8 cellular contexts compared by ENCODE assay signal in genomic region chr12:123390415-123391093, GRCh38. TPM values are rescaled to one million over a fixed set of nuclear protein-coding genes. Genes with fewer than 3 reads are reported as not detected.
DNase-seq lines count a peak whose midpoint lies in the region; ATAC-seq, FAIRE-seq and TF ChIP-seq lines count a peak whose summit lies in the region.

No MANE protein-coding gene starts in this region.

- H3K27me3 ChIP-seq in CD4-positive, alpha-beta memory T cell (ENCODE audit: insufficient read depth, low read length): no peaks in the 10 kb centered on the region
- H3K27me3 ChIP-seq in esophagus (ENCODE audit: control insufficient read depth in 1 of 2, insufficient read depth in 2 of 2, low read length in 2 of 2) (no peaks in the 10 kb centered on the region), pancreas (no peaks in the 10 kb centered on the region)

- no peak for FAIRE-seq in pancreas (lab: Jason Lieb, UNC)

- H3K4me1 Mint-ChIP-seq in CD4-positive, alpha-beta memory T cell: peaks cover 18 to 54% (median 39%) of the 10 kb centered on the region in 4 donors

- POLR2A ChIA-PET in CD4-positive, alpha-beta memory T cell (lab: Charles Lee; ENCODE audit: partially characterized antibody): interaction anchor here (0.7 to 1.8 kb wide), 7 partner anchors 25 to 142 kb away, joined by 3 to 16 read pairs (median 7); partner anchors contain the start of genes RILPL1, RILPL2 and SNRNP35

- DNase-seq in CD4-positive, alpha-beta memory T cell: peak in 1 of 5 donors; percentile 12
- no peak for DNase-seq in SK-N-MC (ENCODE audit: low read depth, low spot score)
- no peak for DNase-seq in pancreas
- no peak for DNase-seq in NCI-H526 (lab: John Stamatoyannopoulos, UW)
- DNase-seq in NCI-H82 treated with DMSO at 0.1 percent for 48 hours (lab: John Stamatoyannopoulos, UW; ENCODE audit: unreplicated experiment): no peak

- CTCF ChIA-PET in CD4-positive, alpha-beta memory T cell (lab: Charles Lee; ENCODE audit: partially characterized antibody): interaction anchor here (0.6 to 1.8 kb wide), 7 partner anchors 25 to 193 kb away, joined by 3 to 6 read pairs (median 3); partner anchors contain the start of gene TMED2

- peaks cover 16 to 39% of the 10 kb centered on the region in 2 donors for H3K36me3 Mint-ChIP-seq in CD4-positive, alpha-beta memory T cell

- no peaks in the 10 kb centered on the region for H3K27me3 Mint-ChIP-seq in CD4-positive, alpha-beta memory T cell

- peak overlapping the region; percentile 57 for H3K27ac ChIP-seq in CD4-positive, alpha-beta memory T cell (ENCODE audit: low read depth, low read length)
- H3K27ac ChIP-seq in SK-N-MC: 0 out of 2 replicates have a peak overlapping the region, but pooled peaks have one; percentile 14
- peak overlapping the region; percentile 95 to 98 for H3K27ac ChIP-seq in esophagus (ENCODE audit: low read depth in 2 of 2, low read length in 1 of 2)
- peak overlapping the region in 1 of 4 donors; percentile 68 for H3K27ac ChIP-seq in pancreas

- H3K4me3 ChIP-seq in CD4-positive, alpha-beta memory T cell (ENCODE audit: low read length in 2 of 2): peak overlapping the region in 1 of 2 donors; percentile 11
- H3K4me3 ChIP-seq in SK-N-MC (peak overlapping the region; percentile 85), esophagus (ENCODE audit: low read depth in 1 of 2, low read length in 2 of 2) (peak overlapping the region; percentile 71 to 85), pancreas (peak overlapping the region; percentile 40 to 72 (median 60))

- no peaks in the 10 kb centered on the region for H3K9me3 ChIP-seq in CD4-positive, alpha-beta memory T cell (ENCODE audit: control insufficient read depth in 1 of 2, low read length in 2 of 2)
- H3K9me3 ChIP-seq in SK-N-MC (ENCODE audit: low read depth, low read length): no peaks in the 10 kb centered on the region
- no peaks in the 10 kb centered on the region for H3K9me3 ChIP-seq in esophagus (ENCODE audit: control insufficient read depth in 2 of 2, insufficient read depth in 1 of 2, low read depth in 1 of 2, low read length in 1 of 2)
- H3K9me3 ChIP-seq in pancreas: no peaks in the 10 kb centered on the region

- H3K9me3 Mint-ChIP-seq in CD4-positive, alpha-beta memory T cell: no peaks in the 10 kb centered on the region

- peaks cover 7% of the 10 kb centered on the region for H3K36me3 ChIP-seq in CD4-positive, alpha-beta memory T cell (ENCODE audit: insufficient read depth, low read length)
- H3K36me3 ChIP-seq in SK-N-MC (ENCODE audit: insufficient read depth, low read length): peaks cover 51% of the 10 kb centered on the region
- H3K36me3 ChIP-seq in esophagus (ENCODE audit: control insufficient read depth in 2 of 2, insufficient read depth in 2 of 2, low read length in 1 of 2): peaks cover 6 to 19% of the 10 kb centered on the region in 2 donors
- H3K36me3 ChIP-seq in pancreas: peaks cover 0 to 12% (median under 1%) of the 10 kb centered on the region in 3 donors

- peak overlapping the region; percentile 88 to 91 (median 90) for H3K4me3 Mint-ChIP-seq in CD4-positive, alpha-beta memory T cell

- peak overlapping the region; percentile 86 to 93 (median 92) for H3K27ac Mint-ChIP-seq in CD4-positive, alpha-beta memory T cell

- 28 to 38% methylated on average over 15 of the region's 15 CpGs for WGBS in esophagus, 2 donors
- 57 to 58% methylated on average over 15 of the region's 15 CpGs for WGBS in pancreas, 2 donors

- H3K4me1 ChIP-seq in CD4-positive, alpha-beta memory T cell (ENCODE audit: insufficient read depth, low read length): peaks cover 36% of the 10 kb centered on the region
- H3K4me1 ChIP-seq in esophagus (ENCODE audit: control insufficient read depth in 2 of 2, insufficient read depth in 2 of 2, low read length in 1 of 2) (peaks cover 0 to 13% of the 10 kb centered on the region in 2 donors), pancreas (peaks cover 0 to 15% (median 8%) of the 10 kb centered on the region in 3 donors)

- no peak for TF ChIP-seq CTCF in pancreas (IDR thresholded peaks at IDR 0.05)

- no peak for ATAC-seq in pancreas
- ATAC-seq in HG03196 (IDR thresholded peaks at IDR 0.05; ENCODE audit: unreplicated experiment): no peak
- ATAC-seq in GM19035 (IDR thresholded peaks at IDR 0.05; ENCODE audit: unreplicated experiment): no peak

- intact Hi-C loops in CD4-positive, alpha-beta memory T cell (cut with micrococcal nuclease): no loop called here
- intact Hi-C loops in pancreas (cut with DNase I): no loop called here

- peak overlapping the region; percentile 83 for H3K9ac ChIP-seq in SK-N-MC (ENCODE audit: insufficient read length)

RNA-seq across cellular contexts. Expression of gene KMT5A, which starts 6.6 kb away (rescaled TPM):
- total RNA-seq in CD4-positive, alpha-beta memory T cell: 10 to 100 TPM; 31.5 to 35.9 TPM
- polyA plus RNA-seq in CD4-positive, alpha-beta memory T cell: 1 to 10 TPM; 1.0 to 4.3 TPM
- polyA plus RNA-seq in esophagus (10 to 100 TPM; 31.2 to 39.7 TPM), pancreas (10 to 100 TPM; 34.8 to 41.9 TPM)
- total RNA-seq in pancreas: 10 to 100 TPM; 13.7 to 27.9 (median 18.8) TPM

RNA-seq across cellular contexts. Expression of gene SBNO1, which starts 25.9 kb away (rescaled TPM):
- 10 to 100 TPM; 54.1 to 56.3 TPM for total RNA-seq in CD4-positive, alpha-beta memory T cell
- 10 to 100 TPM; 26.3 to 39.9 TPM for polyA plus RNA-seq in CD4-positive, alpha-beta memory T cell
- 1 to 10 TPM; 4.1 to 4.8 TPM for polyA plus RNA-seq in esophagus
- 10 to 100 TPM in 3 of 6 donors, 1 to 10 TPM in 3; 7.9 to 16.3 (median 10.5) TPM for total RNA-seq in pancreas
- polyA plus RNA-seq in pancreas: 1 to 10 TPM; 2.6 to 4.2 TPM

RNA-seq across cellular contexts. Expression of gene RILPL2, which starts 45.9 kb away (rescaled TPM):
- 10 to 100 TPM; 11.6 to 11.9 TPM for total RNA-seq in CD4-positive, alpha-beta memory T cell
- polyA plus RNA-seq in CD4-positive, alpha-beta memory T cell: 10 to 100 TPM; 13.3 to 13.7 TPM
- 1 to 10 TPM; 1.6 to 2.3 TPM for polyA plus RNA-seq in esophagus
- 1 to 10 TPM in 4 of 6 donors, under 1 TPM in 2; 0.83 to 1.9 (median 1.1) TPM for total RNA-seq in pancreas
- 1 to 10 TPM; 1.7 to 2.1 TPM for polyA plus RNA-seq in pancreas

Comparison
In these comparisons a context has a peak if more than half of its experiments do, and no peak if none do; other contexts are left out.
1. RNA of gene KMT5A, which starts 6.6 kb away (polyA plus RNA-seq): 34.8 to 41.9 TPM in pancreas and 31.2 to 39.7 TPM in esophagus; 1.0 to 4.3 TPM in CD4-positive, alpha-beta memory T cell; every median in the first group is over 4 times any median in the second.
2. RNA of gene SBNO1, which starts 25.9 kb away (polyA plus RNA-seq): 26.3 to 39.9 TPM in CD4-positive, alpha-beta memory T cell; 4.1 to 4.8 TPM in esophagus and 2.6 to 4.2 TPM in pancreas; every median in the first group is over 4 times any median in the second.
3. RNA of gene RILPL2, which starts 45.9 kb away (polyA plus RNA-seq): 13.3 to 13.7 TPM in CD4-positive, alpha-beta memory T cell; 1.6 to 2.3 TPM in esophagus and 1.7 to 2.1 TPM in pancreas; every median in the first group is over 4 times any median in the second.